1 cellular context compared by ENCODE assay signal in genomic region chr1:209881271-209882018, GRCh38.
TF ChIP-seq lines count a peak whose summit lies in the region.

No MANE protein-coding gene starts in this region.

TF ChIP-seq in GM23338, 12 proteins besides CTCF, POLR2A, EP300 and RAD21 (continued from another document):
- TF ChIP-seq, protein P1, sequence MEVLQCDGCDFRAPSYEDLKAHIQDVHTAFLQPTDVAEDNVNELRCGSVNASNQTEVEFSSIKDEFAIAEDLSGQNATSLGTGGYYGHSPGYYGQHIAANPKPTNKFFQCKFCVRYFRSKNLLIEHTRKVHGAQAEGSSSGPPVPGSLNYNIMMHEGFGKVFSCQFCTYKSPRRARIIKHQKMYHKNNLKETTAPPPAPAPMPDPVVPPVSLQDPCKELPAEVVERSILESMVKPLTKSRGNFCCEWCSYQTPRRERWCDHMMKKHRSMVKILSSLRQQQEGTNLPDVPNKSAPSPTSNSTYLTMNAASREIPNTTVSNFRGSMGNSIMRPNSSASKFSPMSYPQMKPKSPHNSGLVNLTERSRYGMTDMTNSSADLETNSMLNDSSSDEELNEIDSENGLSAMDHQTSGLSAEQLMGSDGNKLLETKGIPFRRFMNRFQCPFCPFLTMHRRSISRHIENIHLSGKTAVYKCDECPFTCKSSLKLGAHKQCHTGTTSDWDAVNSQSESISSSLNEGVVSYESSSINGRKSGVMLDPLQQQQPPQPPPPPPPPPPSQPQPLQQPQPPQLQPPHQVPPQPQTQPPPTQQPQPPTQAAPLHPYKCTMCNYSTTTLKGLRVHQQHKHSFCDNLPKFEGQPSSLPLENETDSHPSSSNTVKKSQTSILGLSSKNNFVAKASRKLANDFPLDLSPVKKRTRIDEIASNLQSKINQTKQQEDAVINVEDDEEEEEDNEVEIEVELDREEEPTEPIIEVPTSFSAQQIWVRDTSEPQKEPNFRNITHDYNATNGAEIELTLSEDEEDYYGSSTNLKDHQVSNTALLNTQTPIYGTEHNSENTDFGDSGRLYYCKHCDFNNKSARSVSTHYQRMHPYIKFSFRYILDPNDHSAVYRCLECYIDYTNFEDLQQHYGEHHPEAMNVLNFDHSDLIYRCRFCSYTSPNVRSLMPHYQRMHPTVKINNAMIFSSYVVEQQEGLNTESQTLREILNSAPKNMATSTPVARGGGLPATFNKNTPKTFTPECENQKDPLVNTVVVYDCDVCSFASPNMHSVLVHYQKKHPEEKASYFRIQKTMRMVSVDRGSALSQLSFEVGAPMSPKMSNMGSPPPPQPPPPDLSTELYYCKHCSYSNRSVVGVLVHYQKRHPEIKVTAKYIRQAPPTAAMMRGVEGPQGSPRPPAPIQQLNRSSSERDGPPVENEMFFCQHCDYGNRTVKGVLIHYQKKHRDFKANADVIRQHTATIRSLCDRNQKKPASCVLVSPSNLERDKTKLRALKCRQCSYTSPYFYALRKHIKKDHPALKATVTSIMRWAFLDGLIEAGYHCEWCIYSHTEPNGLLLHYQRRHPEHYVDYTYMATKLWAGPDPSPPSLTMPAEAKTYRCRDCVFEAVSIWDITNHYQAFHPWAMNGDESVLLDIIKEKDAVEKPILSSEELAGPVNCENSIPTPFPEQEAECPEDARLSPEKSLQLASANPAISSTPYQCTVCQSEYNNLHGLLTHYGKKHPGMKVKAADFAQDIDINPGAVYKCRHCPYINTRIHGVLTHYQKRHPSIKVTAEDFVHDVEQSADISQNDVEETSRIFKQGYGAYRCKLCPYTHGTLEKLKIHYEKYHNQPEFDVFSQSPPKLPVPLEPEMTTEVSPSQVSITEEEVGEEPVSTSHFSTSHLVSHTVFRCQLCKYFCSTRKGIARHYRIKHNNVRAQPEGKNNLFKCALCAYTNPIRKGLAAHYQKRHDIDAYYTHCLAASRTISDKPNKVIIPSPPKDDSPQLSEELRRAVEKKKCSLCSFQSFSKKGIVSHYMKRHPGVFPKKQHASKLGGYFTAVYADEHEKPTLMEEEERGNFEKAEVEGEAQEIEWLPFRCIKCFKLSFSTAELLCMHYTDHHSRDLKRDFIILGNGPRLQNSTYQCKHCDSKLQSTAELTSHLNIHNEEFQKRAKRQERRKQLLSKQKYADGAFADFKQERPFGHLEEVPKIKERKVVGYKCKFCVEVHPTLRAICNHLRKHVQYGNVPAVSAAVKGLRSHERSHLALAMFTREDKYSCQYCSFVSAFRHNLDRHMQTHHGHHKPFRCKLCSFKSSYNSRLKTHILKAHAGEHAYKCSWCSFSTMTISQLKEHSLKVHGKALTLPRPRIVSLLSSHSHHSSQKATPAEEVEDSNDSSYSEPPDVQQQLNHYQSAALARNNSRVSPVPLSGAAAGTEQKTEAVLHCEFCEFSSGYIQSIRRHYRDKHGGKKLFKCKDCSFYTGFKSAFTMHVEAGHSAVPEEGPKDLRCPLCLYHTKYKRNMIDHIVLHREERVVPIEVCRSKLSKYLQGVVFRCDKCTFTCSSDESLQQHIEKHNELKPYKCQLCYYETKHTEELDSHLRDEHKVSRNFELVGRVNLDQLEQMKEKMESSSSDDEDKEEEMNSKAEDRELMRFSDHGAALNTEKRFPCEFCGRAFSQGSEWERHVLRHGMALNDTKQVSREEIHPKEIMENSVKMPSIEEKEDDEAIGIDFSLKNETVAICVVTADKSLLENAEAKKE (CRISPR knock-in tag; IDR thresholded peaks at IDR 0.05) = no peak
- TF ChIP-seq STAT1 (IDR thresholded peaks at IDR 0.05; ENCODE audit: unreplicated experiment) = no peak
- TF ChIP-seq POLR2AphosphoS5 (IDR thresholded peaks at IDR 0.05; ENCODE audit: low read depth) = no peak
- no peak for TF ChIP-seq JUNB (IDR thresholded peaks at IDR 0.05; ENCODE audit: unreplicated experiment)
